ENCODE assay signal across 16 cellular contexts in the genomic region with DNA sequence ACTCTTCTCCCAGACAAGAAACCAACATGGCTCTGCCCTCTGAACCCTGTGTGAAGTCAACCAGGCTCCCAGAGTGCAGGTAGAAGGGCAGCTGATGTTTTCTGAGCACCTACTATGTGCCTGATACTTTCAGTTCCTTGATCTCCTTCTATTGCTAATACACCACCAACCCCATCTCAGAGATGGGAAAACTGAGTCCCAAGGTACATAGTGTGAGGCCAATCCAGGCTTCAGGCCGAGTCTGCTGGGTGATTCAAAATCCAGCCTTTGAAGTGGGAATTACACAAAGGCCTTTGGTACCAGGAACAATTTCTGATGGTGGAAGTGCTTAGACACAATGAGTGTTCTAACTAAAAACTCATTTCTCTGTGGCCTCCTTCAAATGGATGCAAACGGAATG.
DNase-seq lines count a peak whose midpoint lies in the region; TF ChIP-seq lines count a peak whose summit lies in the region.
"Had no signal": no experiment of that assay in that cellular context is flagged by ENCODE, and none has a peak within 500 bp of the region (broad histone marks: within the 10 kb centered on the region; RNA-seq: fewer than 3 reads in every experiment).

No MANE protein-coding gene starts in this region.

- no peak overlapping the region for H3K4me3 Mint-ChIP-seq in Caco-2 (ENCODE audit: unreplicated experiment)
- H3K4me3 Mint-ChIP-seq: T-helper 1 cell treated with Interleukin-12 subunit alpha and Interleukin-12 subunit beta and Interleukin-4 antibody, amounts not matched to agents 30 μg/mL and 1 μg/mL, for 36 hours had no signal

- DNase-seq in Caco-2 (no peak), RWPE1 (ENCODE audit: low spot score) (no peak), esophagus squamous epithelium (lab: John Stamatoyannopoulos, UW) (no peak), sigmoid colon (no peak), coronary artery (ENCODE audit: low spot score) (no peak), DMS79 treated with DMSO at 0.1 percent for 48 hours (lab: John Stamatoyannopoulos, UW) (no peak), NCI-H748 treated with DMSO at 0.1 percent for 48 hours (lab: John Stamatoyannopoulos, UW) (no peak), SKM-1 (lab: John Stamatoyannopoulos, UW; ENCODE audit: unreplicated experiment) (no peak)
- DNase-seq: cortex of kidney; DND-41; KG1; NCI-H446 treated with DMSO at 0.1 percent for 48 hours; stimulated activated naive CD4-positive, alpha-beta T cell had no signal

- peak overlapping the region; percentile 57 for H3K27ac Mint-ChIP-seq in Caco-2 (ENCODE audit: unreplicated experiment)

- H3K9me3 ChIP-seq in Caco-2 (no peaks in the 10 kb centered on the region), esophagus squamous epithelium (no peaks in the 10 kb centered on the region), sigmoid colon (no peaks in the 10 kb centered on the region)
- H3K9me3 ChIP-seq: BE2C, HAP-1 had no signal

- TF ChIP-seq POLR2A in esophagus squamous epithelium (IDR thresholded peaks at IDR 0.05) (no peak), sigmoid colon (IDR thresholded peaks at IDR 0.05) (no peak)

- no TSS peak for BruUV-seq in Caco-2 (replicated peaks; lab: Mats Ljungman, UMichigan)

- H3K36me3 ChIP-seq in Caco-2 (ENCODE audit: control insufficient read depth, insufficient read depth, low read length) (no peaks in the 10 kb centered on the region; the same call in 1 of the 2 replicates), esophagus squamous epithelium (no peaks in the 10 kb centered on the region), sigmoid colon (no peaks in the 10 kb centered on the region)
- H3K36me3 ChIP-seq: BE2C, HAP-1 had no signal

- WGBS in esophagus squamous epithelium, 2 donors = 44 to 49% methylated on average over 2 of the region's 2 CpGs
- WGBS in sigmoid colon, 2 donors = 75 to 80% methylated on average over 2 of the region's 2 CpGs

- peaks cover 29% of the 10 kb centered on the region for H3K36me3 Mint-ChIP-seq in Caco-2 (ENCODE audit: insufficient read depth, unreplicated experiment)

- H3K4me1 ChIP-seq in Caco-2 (peaks cover 24% of the 10 kb centered on the region), esophagus squamous epithelium (peaks cover 7 to 48% (median 20%) of the 10 kb centered on the region in 3 donors), sigmoid colon (peaks cover 0 to 65% (median 54%) of the 10 kb centered on the region in 4 donors)

- no peaks in the 10 kb centered on the region for H3K9me3 Mint-ChIP-seq in Caco-2 (ENCODE audit: unreplicated experiment)
- H3K9me3 Mint-ChIP-seq: T-helper 1 cell treated with Interleukin-12 subunit alpha and Interleukin-12 subunit beta and Interleukin-4 antibody, amounts not matched to agents 30 μg/mL and 1 μg/mL, for 36 hours had no signal

- H3K4me1 Mint-ChIP-seq in Caco-2 (ENCODE audit: low read depth, unreplicated experiment) = peaks cover 38% of the 10 kb centered on the region

- intact Hi-C loops in Caco-2 (cut with micrococcal nuclease; ENCODE audit: unreplicated experiment) = loop anchor here (5.0 kb wide), 1 partner anchor 96 kb away; a partner anchor contains a TSS
- intact Hi-C loops in esophagus squamous epithelium (cut with DNase I) = no loop called here
- intact Hi-C loops in sigmoid colon (cut with DNase I) = loop anchor here (2.0 kb wide), 1 partner anchor 117 kb away; no protein-coding TSS in a partner anchor

- TF ChIP-seq EP300 in sigmoid colon (IDR thresholded peaks at IDR 0.05) = no peak

- no peaks in the 10 kb centered on the region for H3K27me3 Mint-ChIP-seq in Caco-2 (ENCODE audit: insufficient read depth, unreplicated experiment)

- no peaks in the 10 kb centered on the region for H3K27me3 ChIP-seq in Caco-2 (replicated peaks; ENCODE audit: control insufficient read depth, insufficient read depth, low read length)
- H3K27me3 ChIP-seq in esophagus squamous epithelium = no peaks in the 10 kb centered on the region
- H3K27me3 ChIP-seq in sigmoid colon = no peaks in the 10 kb centered on the region
- H3K27me3 ChIP-seq: BE2C had no signal

- POLR2A ChIA-PET in Caco-2 (lab: Charles Lee) = no interaction called here
- POLR2A ChIA-PET in RWPE1 (lab: Yijun Ruan, JAX; ENCODE audit: low non-redundant PET) = interaction anchor here (0.8 kb wide), 1 partner anchor 19 kb away, joined by 3 read pairs; no protein-coding TSS in a partner anchor

- H3K4me3 ChIP-seq in Caco-2 (ENCODE audit: low read depth, low read length) = no peak overlapping the region
- no peak overlapping the region for H3K4me3 ChIP-seq in esophagus squamous epithelium
- no peak overlapping the region for H3K4me3 ChIP-seq in sigmoid colon
- no peak overlapping the region for H3K4me3 ChIP-seq in coronary artery
- H3K4me3 ChIP-seq: HAP-1 had no signal

- H3K27ac ChIP-seq in RWPE1 = peak overlapping the region; percentile 75
- peak overlapping the region in 3 of 4 donors; percentile 16 to 67 (median 28) for H3K27ac ChIP-seq in esophagus squamous epithelium
- H3K27ac ChIP-seq in sigmoid colon = peak overlapping the region; percentile 47 to 65 (median 63)
- H3K27ac ChIP-seq in coronary artery = peak overlapping the region in 1 of 2 donors; percentile 49

- no peak for TF ChIP-seq CTCF in Caco-2 (IDR thresholded peaks at IDR 0.05; ENCODE audit: insufficient read depth in 1 of 2, low read depth in 1 of 2, low read length in 1 of 2, severe bottlenecking in 1 of 2, unreplicated experiment in 1 of 2)
- TF ChIP-seq CTCF in RWPE1 (conservative IDR thresholded peaks at IDR 0.05; ENCODE audit: low read depth) = no peak
- TF ChIP-seq CTCF in esophagus squamous epithelium (IDR thresholded peaks at IDR 0.05) = no peak
- TF ChIP-seq CTCF in sigmoid colon (IDR thresholded peaks at IDR 0.05) = no peak
- TF ChIP-seq CTCF in coronary artery (IDR thresholded peaks at IDR 0.05) = no peak

- CTCF ChIA-PET in Caco-2 (lab: Charles Lee) = no interaction called here
- CTCF ChIA-PET in RWPE1 (lab: Yijun Ruan, JAX) = interaction anchor here (0.6 kb wide), 1 partner anchor 86 kb away, joined by 4 read pairs; no protein-coding TSS in a partner anchor
